1 cellular context compared by ENCODE assay signal in the genomic region with DNA sequence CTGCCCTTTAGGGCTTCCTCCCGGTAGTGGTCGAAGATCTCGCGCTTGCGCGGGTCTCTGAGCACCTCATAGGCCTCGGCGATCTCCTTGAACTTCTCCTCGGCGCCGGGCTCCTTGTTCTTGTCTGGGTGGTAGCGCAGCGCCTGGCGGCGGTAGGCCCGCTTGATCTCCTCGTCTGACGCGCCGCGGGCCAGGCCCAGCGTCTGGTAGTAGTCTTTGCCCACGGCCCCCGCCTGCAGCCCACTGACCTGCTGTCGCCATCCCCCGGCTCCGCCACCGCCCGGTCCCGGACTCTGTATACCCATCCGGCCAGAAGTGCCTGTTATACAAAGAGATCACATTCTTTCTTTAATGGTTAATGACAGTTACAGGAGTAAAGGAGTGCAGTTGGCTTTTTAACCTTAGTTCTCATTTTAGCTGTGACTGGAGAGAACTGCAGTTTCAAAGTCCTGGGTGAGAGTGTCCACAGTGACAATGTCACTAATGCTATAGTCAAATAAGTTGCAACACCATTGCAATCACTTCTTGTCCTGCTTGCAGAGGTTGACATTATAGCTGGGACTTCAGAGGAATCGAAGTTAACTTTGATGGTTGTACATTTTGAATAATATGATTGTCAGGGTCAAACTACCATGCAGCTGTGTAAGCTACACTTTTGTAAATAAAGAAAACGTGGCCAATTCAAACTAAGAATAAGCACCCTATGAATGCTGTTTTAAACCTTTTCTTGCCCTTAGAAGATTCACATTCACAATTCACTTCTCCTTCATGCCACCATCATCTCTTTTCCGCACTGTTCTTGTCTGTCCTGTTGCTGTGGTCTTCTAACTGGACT.
TF ChIP-seq lines count a peak whose summit lies in the region.

No MANE protein-coding gene starts in this region.

TF ChIP-seq in HepG2, 621 proteins besides CTCF, POLR2A, EP300 and RAD21 (continued from another document and continues in another):
- TF ChIP-seq, protein P1, sequence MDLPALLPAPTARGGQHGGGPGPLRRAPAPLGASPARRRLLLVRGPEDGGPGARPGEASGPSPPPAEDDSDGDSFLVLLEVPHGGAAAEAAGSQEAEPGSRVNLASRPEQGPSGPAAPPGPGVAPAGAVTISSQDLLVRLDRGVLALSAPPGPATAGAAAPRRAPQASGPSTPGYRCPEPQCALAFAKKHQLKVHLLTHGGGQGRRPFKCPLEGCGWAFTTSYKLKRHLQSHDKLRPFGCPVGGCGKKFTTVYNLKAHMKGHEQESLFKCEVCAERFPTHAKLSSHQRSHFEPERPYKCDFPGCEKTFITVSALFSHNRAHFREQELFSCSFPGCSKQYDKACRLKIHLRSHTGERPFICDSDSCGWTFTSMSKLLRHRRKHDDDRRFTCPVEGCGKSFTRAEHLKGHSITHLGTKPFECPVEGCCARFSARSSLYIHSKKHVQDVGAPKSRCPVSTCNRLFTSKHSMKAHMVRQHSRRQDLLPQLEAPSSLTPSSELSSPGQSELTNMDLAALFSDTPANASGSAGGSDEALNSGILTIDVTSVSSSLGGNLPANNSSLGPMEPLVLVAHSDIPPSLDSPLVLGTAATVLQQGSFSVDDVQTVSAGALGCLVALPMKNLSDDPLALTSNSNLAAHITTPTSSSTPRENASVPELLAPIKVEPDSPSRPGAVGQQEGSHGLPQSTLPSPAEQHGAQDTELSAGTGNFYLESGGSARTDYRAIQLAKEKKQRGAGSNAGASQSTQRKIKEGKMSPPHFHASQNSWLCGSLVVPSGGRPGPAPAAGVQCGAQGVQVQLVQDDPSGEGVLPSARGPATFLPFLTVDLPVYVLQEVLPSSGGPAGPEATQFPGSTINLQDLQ (CRISPR knock-in tag; IDR thresholded peaks at IDR 0.05): no peak
- TF ChIP-seq PRPF4 (IDR thresholded peaks at IDR 0.05; ENCODE audit: low read depth, low read length, poor library complexity, severe bottlenecking) (no peak), CENPT (CRISPR knock-in tag; IDR thresholded peaks at IDR 0.05; ENCODE audit: low read depth) (no peak), ZFP41 (CRISPR knock-in tag; IDR thresholded peaks at IDR 0.05; ENCODE audit: borderline replicate concordance) (no peak), ZNF207 (IDR thresholded peaks at IDR 0.05; ENCODE audit: borderline replicate concordance) (no peak), XRCC5 (optimal IDR thresholded peaks at IDR 0.05; ENCODE audit: low read length) (no peak), SIN3A (IDR thresholded peaks at IDR 0.05; ENCODE audit: borderline replicate concordance, low read depth, low read length) (no peak), ZNF253 (CRISPR knock-in tag; IDR thresholded peaks at IDR 0.05; ENCODE audit: borderline replicate concordance) (no peak), EED (CRISPR knock-in tag; IDR thresholded peaks at IDR 0.05) (no peak), TCF7 (IDR thresholded peaks at IDR 0.05; ENCODE audit: low read depth) (peak; percentile 98), RXRA (CRISPR knock-in tag; IDR thresholded peaks at IDR 0.05) (peak; percentile 51), ZNF329 (CRISPR knock-in tag; IDR thresholded peaks at IDR 0.05; ENCODE audit: low read depth) (no peak), NR2F6 (IDR thresholded peaks at IDR 0.05) (peak; percentile 95), NR2F6 (CRISPR knock-in tag; IDR thresholded peaks at IDR 0.05) (peak; percentile 92), FOXP1 (IDR thresholded peaks at IDR 0.05) (0 out of 2 replicates have a peak, but pooled peaks have one; percentile 18), FOXP1 (CRISPR knock-in tag; IDR thresholded peaks at IDR 0.05) (peak; percentile 77; the same call in 1 of the 2 replicates), ZNF124 (CRISPR knock-in tag; IDR thresholded peaks at IDR 0.05) (no peak), NFYC (CRISPR knock-in tag; IDR thresholded peaks at IDR 0.05) (0 out of 2 replicates have a peak, but pooled peaks have one; percentile 1), YY1 (IDR thresholded peaks at IDR 0.05; ENCODE audit: insufficient read depth, insufficient replicate concordance, low read depth, low read length) (no peak), ZNF558 (CRISPR knock-in tag; IDR thresholded peaks at IDR 0.05; ENCODE audit: borderline replicate concordance) (no peak), HNRNPUL1 (IDR thresholded peaks at IDR 0.05; ENCODE audit: low read depth, low read length) (no peak), GATAD1 (CRISPR knock-in tag; IDR thresholded peaks at IDR 0.05) (peak; percentile 55; the same call in 1 of the 2 replicates), FOXO1 (CRISPR knock-in tag; IDR thresholded peaks at IDR 0.05) (peak; percentile 79), DPF2 (CRISPR knock-in tag; IDR thresholded peaks at IDR 0.05; ENCODE audit: borderline replicate concordance, low read depth) (peak; percentile 90), NKX3-1 (CRISPR knock-in tag; IDR thresholded peaks at IDR 0.05) (0 out of 2 replicates have a peak, but pooled peaks have one; percentile 43), NFE2L1 (CRISPR knock-in tag; IDR thresholded peaks at IDR 0.05; ENCODE audit: borderline replicate concordance) (no peak), ZNF766 (CRISPR knock-in tag; IDR thresholded peaks at IDR 0.05; ENCODE audit: borderline replicate concordance) (no peak), NFRKB (IDR thresholded peaks at IDR 0.05) (no peak), ZNF3 (CRISPR knock-in tag; IDR thresholded peaks at IDR 0.05) (no peak), ZIK1 (CRISPR knock-in tag; IDR thresholded peaks at IDR 0.05; ENCODE audit: borderline replicate concordance, low read depth) (no peak), ZMYM4 (CRISPR knock-in tag; IDR thresholded peaks at IDR 0.05) (peak; percentile 93), ZNF556 (CRISPR knock-in tag; IDR thresholded peaks at IDR 0.05; ENCODE audit: borderline replicate concordance) (peak; percentile 56; the same call in 1 of the 2 replicates), ZNF484 (CRISPR knock-in tag; IDR thresholded peaks at IDR 0.05; ENCODE audit: borderline replicate concordance, low read depth) (no peak)
- TF ChIP-seq, protein P2, sequence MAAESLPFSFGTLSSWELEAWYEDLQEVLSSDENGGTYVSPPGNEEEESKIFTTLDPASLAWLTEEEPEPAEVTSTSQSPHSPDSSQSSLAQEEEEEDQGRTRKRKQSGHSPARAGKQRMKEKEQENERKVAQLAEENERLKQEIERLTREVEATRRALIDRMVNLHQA (CRISPR knock-in tag; IDR thresholded peaks at IDR 0.05): 0 out of 2 replicates have a peak, but pooled peaks have one; percentile 70
- TF ChIP-seq, protein P3, sequence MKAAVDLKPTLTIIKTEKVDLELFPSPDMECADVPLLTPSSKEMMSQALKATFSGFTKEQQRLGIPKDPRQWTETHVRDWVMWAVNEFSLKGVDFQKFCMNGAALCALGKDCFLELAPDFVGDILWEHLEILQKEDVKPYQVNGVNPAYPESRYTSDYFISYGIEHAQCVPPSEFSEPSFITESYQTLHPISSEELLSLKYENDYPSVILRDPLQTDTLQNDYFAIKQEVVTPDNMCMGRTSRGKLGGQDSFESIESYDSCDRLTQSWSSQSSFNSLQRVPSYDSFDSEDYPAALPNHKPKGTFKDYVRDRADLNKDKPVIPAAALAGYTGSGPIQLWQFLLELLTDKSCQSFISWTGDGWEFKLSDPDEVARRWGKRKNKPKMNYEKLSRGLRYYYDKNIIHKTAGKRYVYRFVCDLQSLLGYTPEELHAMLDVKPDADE (CRISPR knock-in tag; IDR thresholded peaks at IDR 0.05): no peak
- TF ChIP-seq, protein P4, sequence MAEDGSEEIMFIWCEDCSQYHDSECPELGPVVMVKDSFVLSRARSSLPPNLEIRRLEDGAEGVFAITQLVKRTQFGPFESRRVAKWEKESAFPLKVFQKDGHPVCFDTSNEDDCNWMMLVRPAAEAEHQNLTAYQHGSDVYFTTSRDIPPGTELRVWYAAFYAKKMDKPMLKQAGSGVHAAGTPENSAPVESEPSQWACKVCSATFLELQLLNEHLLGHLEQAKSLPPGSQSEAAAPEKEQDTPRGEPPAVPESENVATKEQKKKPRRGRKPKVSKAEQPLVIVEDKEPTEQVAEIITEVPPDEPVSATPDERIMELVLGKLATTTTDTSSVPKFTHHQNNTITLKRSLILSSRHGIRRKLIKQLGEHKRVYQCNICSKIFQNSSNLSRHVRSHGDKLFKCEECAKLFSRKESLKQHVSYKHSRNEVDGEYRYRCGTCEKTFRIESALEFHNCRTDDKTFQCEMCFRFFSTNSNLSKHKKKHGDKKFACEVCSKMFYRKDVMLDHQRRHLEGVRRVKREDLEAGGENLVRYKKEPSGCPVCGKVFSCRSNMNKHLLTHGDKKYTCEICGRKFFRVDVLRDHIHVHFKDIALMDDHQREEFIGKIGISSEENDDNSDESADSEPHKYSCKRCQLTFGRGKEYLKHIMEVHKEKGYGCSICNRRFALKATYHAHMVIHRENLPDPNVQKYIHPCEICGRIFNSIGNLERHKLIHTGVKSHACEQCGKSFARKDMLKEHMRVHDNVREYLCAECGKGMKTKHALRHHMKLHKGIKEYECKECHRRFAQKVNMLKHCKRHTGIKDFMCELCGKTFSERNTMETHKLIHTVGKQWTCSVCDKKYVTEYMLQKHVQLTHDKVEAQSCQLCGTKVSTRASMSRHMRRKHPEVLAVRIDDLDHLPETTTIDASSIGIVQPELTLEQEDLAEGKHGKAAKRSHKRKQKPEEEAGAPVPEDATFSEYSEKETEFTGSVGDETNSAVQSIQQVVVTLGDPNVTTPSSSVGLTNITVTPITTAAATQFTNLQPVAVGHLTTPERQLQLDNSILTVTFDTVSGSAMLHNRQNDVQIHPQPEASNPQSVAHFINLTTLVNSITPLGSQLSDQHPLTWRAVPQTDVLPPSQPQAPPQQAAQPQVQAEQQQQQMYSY (CRISPR knock-in tag; IDR thresholded peaks at IDR 0.05): no peak
- TF ChIP-seq, protein P5, sequence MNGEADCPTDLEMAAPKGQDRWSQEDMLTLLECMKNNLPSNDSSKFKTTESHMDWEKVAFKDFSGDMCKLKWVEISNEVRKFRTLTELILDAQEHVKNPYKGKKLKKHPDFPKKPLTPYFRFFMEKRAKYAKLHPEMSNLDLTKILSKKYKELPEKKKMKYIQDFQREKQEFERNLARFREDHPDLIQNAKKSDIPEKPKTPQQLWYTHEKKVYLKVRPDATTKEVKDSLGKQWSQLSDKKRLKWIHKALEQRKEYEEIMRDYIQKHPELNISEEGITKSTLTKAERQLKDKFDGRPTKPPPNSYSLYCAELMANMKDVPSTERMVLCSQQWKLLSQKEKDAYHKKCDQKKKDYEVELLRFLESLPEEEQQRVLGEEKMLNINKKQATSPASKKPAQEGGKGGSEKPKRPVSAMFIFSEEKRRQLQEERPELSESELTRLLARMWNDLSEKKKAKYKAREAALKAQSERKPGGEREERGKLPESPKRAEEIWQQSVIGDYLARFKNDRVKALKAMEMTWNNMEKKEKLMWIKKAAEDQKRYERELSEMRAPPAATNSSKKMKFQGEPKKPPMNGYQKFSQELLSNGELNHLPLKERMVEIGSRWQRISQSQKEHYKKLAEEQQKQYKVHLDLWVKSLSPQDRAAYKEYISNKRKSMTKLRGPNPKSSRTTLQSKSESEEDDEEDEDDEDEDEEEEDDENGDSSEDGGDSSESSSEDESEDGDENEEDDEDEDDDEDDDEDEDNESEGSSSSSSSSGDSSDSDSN (CRISPR knock-in tag; IDR thresholded peaks at IDR 0.05): 0 out of 2 replicates have a peak, but pooled peaks have one; percentile 25
- TF ChIP-seq, protein P6, sequence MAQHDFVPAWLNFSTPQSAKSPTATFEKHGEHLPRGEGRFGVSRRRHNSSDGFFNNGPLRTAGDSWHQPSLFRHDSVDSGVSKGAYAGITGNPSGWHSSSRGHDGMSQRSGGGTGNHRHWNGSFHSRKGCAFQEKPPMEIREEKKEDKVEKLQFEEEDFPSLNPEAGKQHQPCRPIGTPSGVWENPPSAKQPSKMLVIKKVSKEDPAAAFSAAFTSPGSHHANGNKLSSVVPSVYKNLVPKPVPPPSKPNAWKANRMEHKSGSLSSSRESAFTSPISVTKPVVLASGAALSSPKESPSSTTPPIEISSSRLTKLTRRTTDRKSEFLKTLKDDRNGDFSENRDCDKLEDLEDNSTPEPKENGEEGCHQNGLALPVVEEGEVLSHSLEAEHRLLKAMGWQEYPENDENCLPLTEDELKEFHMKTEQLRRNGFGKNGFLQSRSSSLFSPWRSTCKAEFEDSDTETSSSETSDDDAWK (CRISPR knock-in tag; IDR thresholded peaks at IDR 0.05): no peak
- TF ChIP-seq, protein P7, sequence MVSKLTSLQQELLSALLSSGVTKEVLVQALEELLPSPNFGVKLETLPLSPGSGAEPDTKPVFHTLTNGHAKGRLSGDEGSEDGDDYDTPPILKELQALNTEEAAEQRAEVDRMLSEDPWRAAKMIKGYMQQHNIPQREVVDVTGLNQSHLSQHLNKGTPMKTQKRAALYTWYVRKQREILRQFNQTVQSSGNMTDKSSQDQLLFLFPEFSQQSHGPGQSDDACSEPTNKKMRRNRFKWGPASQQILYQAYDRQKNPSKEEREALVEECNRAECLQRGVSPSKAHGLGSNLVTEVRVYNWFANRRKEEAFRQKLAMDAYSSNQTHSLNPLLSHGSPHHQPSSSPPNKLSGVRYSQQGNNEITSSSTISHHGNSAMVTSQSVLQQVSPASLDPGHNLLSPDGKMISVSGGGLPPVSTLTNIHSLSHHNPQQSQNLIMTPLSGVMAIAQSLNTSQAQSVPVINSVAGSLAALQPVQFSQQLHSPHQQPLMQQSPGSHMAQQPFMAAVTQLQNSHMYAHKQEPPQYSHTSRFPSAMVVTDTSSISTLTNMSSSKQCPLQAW (CRISPR knock-in tag; IDR thresholded peaks at IDR 0.05): peak; percentile 71
- TF ChIP-seq, protein P8, sequence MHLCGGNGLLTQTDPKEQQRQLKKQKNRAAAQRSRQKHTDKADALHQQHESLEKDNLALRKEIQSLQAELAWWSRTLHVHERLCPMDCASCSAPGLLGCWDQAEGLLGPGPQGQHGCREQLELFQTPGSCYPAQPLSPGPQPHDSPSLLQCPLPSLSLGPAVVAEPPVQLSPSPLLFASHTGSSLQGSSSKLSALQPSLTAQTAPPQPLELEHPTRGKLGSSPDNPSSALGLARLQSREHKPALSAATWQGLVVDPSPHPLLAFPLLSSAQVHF (CRISPR knock-in tag; IDR thresholded peaks at IDR 0.05): no peak
- TF ChIP-seq, protein P9, sequence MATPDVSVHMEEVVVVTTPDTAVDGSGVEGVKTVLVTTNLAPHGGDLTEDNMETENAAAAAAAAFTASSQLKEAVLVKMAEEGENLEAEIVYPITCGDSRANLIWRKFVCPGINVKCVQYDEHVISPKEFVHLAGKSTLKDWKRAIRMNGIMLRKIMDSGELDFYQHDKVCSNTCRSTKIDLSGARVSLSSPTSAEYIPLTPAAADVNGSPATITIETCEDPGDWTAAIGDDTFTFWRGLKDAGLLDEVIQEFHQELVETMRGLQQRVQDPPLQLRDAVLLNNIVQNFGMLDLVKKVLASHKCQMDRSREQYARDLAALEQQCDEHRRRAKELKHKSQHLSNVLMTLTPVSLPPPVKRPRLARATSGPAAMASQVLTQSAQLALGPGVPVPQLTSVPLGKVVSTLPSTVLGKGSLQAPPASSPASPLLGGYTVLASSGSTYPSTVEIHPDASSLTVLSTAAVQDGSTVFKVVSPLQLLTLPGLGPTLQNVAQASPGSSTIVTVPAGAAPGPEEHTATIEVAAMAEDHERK (CRISPR knock-in tag; IDR thresholded peaks at IDR 0.05; ENCODE audit: low read depth): no peak
